In the genomic region with DNA sequence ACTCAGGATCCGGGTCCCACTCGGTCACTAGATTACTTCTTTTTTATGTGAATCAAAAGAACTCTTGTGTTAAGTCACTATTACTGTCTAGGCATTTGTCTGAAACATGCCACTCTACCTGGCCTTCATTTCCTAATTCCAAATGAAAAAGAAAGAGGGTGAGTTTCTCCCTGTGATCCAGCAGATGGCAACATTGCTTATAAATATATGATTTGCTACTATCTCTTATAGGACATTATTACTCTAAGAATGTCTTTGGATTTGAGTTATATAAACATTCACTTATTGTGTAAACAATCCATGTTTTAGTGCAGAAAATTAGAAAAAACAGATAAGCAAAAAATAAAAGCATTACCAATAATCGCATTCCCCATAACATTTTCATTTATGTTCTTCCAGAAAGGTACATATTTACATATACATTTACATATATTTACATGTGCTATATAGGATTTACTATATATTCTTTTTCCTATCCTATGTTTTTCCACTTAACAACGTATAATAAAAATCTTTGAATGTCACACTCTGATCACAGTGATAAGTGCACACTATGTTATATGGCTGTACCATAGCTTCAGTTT, we compare ENCODE assay signal across 8 cellular contexts.
DNase-seq lines count a peak whose midpoint lies in the region; ATAC-seq and TF ChIP-seq lines count a peak whose summit lies in the region.

No MANE protein-coding gene starts in this region.

- no peak for ATAC-seq in HG02678 (IDR thresholded peaks at IDR 0.05; ENCODE audit: unreplicated experiment)
- no peak for ATAC-seq in activated naive CD8-positive, alpha-beta T cell treated with anti-CD3 and anti-CD28 coated beads, Interleukin-2, amount 50 U/mL, for 24 hours

- TF ChIP-seq CTCF in GM10266 (IDR thresholded peaks at IDR 0.05; ENCODE audit: control insufficient read depth, insufficient read depth, low read depth, missing control alignments) (peak; percentile 15), VCaP (conservative IDR thresholded peaks at IDR 0.05) (peak; percentile 77)

- no peaks in the 10 kb centered on the region for H3K9me3 Mint-ChIP-seq in activated naive CD4-positive, alpha-beta T cell treated with anti-CD3 and anti-CD28 coated beads for 36 hours
- H3K9me3 Mint-ChIP-seq in activated naive CD8-positive, alpha-beta T cell treated with anti-CD3 and anti-CD28 coated beads, Interleukin-2, amount 50 U/mL, for 24 hours = no peaks in the 10 kb centered on the region

- no peak overlapping the region for H3K27ac ChIP-seq in VCaP

- peaks cover 6% of the 10 kb centered on the region for H3K27me3 Mint-ChIP-seq in activated naive CD4-positive, alpha-beta T cell treated with anti-CD3 and anti-CD28 coated beads for 36 hours (ENCODE audit: low read depth)
- H3K27me3 Mint-ChIP-seq in activated naive CD8-positive, alpha-beta T cell treated with anti-CD3 and anti-CD28 coated beads, Interleukin-2, amount 50 U/mL, for 24 hours = peaks cover 4% of the 10 kb centered on the region

- CTCF ChIA-PET in activated naive CD4-positive, alpha-beta T cell treated with anti-CD3 and anti-CD28 coated beads for 36 hours (lab: Charles Lee) = no interaction called here

- H3K4me1 Mint-ChIP-seq in activated naive CD4-positive, alpha-beta T cell treated with anti-CD3 and anti-CD28 coated beads for 36 hours (ENCODE audit: low read depth) = no peaks in the 10 kb centered on the region
- no peaks in the 10 kb centered on the region for H3K4me1 Mint-ChIP-seq in activated naive CD8-positive, alpha-beta T cell treated with anti-CD3 and anti-CD28 coated beads, Interleukin-2, amount 50 U/mL, for 24 hours

- H3K27ac Mint-ChIP-seq in activated naive CD4-positive, alpha-beta T cell treated with anti-CD3 and anti-CD28 coated beads for 36 hours = no peak overlapping the region
- H3K27ac Mint-ChIP-seq in activated naive CD8-positive, alpha-beta T cell treated with anti-CD3 and anti-CD28 coated beads, Interleukin-2, amount 50 U/mL, for 24 hours = no peak overlapping the region

- intact Hi-C loops in activated naive CD4-positive, alpha-beta T cell treated with anti-CD3 and anti-CD28 coated beads for 36 hours (cut with micrococcal nuclease) = loop anchor here (2.0 to 10.0 kb wide), 2 partner anchors 48 to 128 kb away; no protein-coding TSS in a partner anchor

- DNase-seq in GM10266 (ENCODE audit: extremely low spot score) (no peak), LHCN-M2 (ENCODE audit: low read depth) (peak; percentile 14), medulla oblongata (ENCODE audit: extremely low spot score) (peak; percentile 12)
- DNase-seq in stimulated activated naive CD4-positive, alpha-beta T cell treated with Interleukin-2 at 50 U/mL for 16 hours (lab: John Stamatoyannopoulos, UW) = no peak
- DNase-seq in activated naive CD4-positive, alpha-beta T cell treated with anti-CD3 and anti-CD28 coated beads for 36 hours = no peak
- no peak for DNase-seq in activated naive CD8-positive, alpha-beta T cell treated with anti-CD3 and anti-CD28 coated beads, Interleukin-2, amount 50 U/mL, for 24 hours

- H3K36me3 Mint-ChIP-seq in activated naive CD4-positive, alpha-beta T cell treated with anti-CD3 and anti-CD28 coated beads for 36 hours (ENCODE audit: low read depth) = no peaks in the 10 kb centered on the region
- no peaks in the 10 kb centered on the region for H3K36me3 Mint-ChIP-seq in activated naive CD8-positive, alpha-beta T cell treated with anti-CD3 and anti-CD28 coated beads, Interleukin-2, amount 50 U/mL, for 24 hours (ENCODE audit: low read depth)

- H3K4me3 Mint-ChIP-seq in activated naive CD4-positive, alpha-beta T cell treated with anti-CD3 and anti-CD28 coated beads for 36 hours = no peak overlapping the region
- no peak overlapping the region for H3K4me3 Mint-ChIP-seq in activated naive CD8-positive, alpha-beta T cell treated with anti-CD3 and anti-CD28 coated beads, Interleukin-2, amount 50 U/mL, for 24 hours

Comparison
In these comparisons a context has a peak if more than half of its experiments do, and no peak if none do; other contexts are left out.
1. DNase-seq: peak in LHCN-M2 (single experiment) and medulla oblongata (single experiment); none in GM10266 (single experiment), stimulated activated naive CD4-positive, alpha-beta T cell treated with Interleukin-2 at 50 U/mL for 16 hours (single experiment), activated naive CD4-positive, alpha-beta T cell treated with anti-CD3 and anti-CD28 coated beads for 36 hours (single experiment) and activated naive CD8-positive, alpha-beta T cell treated with anti-CD3 and anti-CD28 coated beads, Interleukin-2, amount 50 U/mL, for 24 hours (single experiment).